ENCODE assay signal across 10 cellular contexts in genomic region chr12:85279449-85280137, GRCh38. TPM values are rescaled to one million over a fixed set of nuclear protein-coding genes. Genes with fewer than 3 reads are reported as not detected.
DNase-seq lines count a peak whose midpoint lies in the region; ATAC-seq and TF ChIP-seq lines count a peak whose summit lies in the region.
"Had no signal": no experiment of that assay in that cellular context is flagged by ENCODE, and none has a peak within 500 bp of the region (broad histone marks: within the 10 kb centered on the region; RNA-seq: fewer than 3 reads in every experiment).

No MANE protein-coding gene starts in this region.

- H3K27me3 ChIP-seq in colonic mucosa (peaks cover 58% of the 10 kb centered on the region), left lung (peaks cover 98 to 100% of the 10 kb centered on the region in 2 donors), tibial artery (peaks cover 0 to 26% of the 10 kb centered on the region in 2 donors)

- no peak overlapping the region for H3K27ac ChIP-seq in colonic mucosa
- no peak overlapping the region for H3K27ac ChIP-seq in left lung
- peak overlapping the region; percentile 31 to 58 for H3K27ac ChIP-seq in tibial artery

- TF ChIP-seq CTCF in colonic mucosa (IDR thresholded peaks at IDR 0.05) (no peak), left lung (IDR thresholded peaks at IDR 0.05) (no peak), tibial artery (IDR thresholded peaks at IDR 0.05) (no peak)

- H3K9me3 Mint-ChIP-seq in T-helper 2 cell treated with Interferon-gamma antibody and Interleukin-4, amounts not matched to agents 5 μg/mL and 100 μg/mL, for 36 hours: no peaks in the 10 kb centered on the region
- H3K9me3 Mint-ChIP-seq in activated CD4-positive, alpha-beta T cell treated with anti-CD3 and anti-CD28 coated beads, Interleukin-2, amount 10 ng/mL, durations not matched to agents 24 days and 14 days: peaks cover 12% of the 10 kb centered on the region

- no peaks in the 10 kb centered on the region for H3K36me3 ChIP-seq in colonic mucosa
- H3K36me3 ChIP-seq in left lung: no peaks in the 10 kb centered on the region
- H3K36me3 ChIP-seq in tibial artery: no peaks in the 10 kb centered on the region

- intact Hi-C loops in colonic mucosa (cut with DNase I) (no loop called here), left lung (cut with DNase I) (no loop called here), tibial artery (cut with DNase I; ENCODE audit: low total_unique reads) (no loop called here)
- intact Hi-C loops in activated CD4-positive, alpha-beta T cell treated with anti-CD3 and anti-CD28 coated beads, Interleukin-2, amount 10 ng/mL, durations not matched to agents 24 days and 14 days (cut with micrococcal nuclease): loop anchor here (2.0 kb wide), 1 partner anchor 369 kb away; no protein-coding TSS in a partner anchor

- H3K27me3 Mint-ChIP-seq in T-helper 2 cell treated with Interferon-gamma antibody and Interleukin-4, amounts not matched to agents 5 μg/mL and 100 μg/mL, for 36 hours (ENCODE audit: low read depth): peaks cover 62% of the 10 kb centered on the region
- peaks cover 61% of the 10 kb centered on the region for H3K27me3 Mint-ChIP-seq in activated CD4-positive, alpha-beta T cell treated with anti-CD3 and anti-CD28 coated beads, Interleukin-2, amount 10 ng/mL, durations not matched to agents 24 days and 14 days

- peak overlapping the region; percentile 36 for H3K27ac Mint-ChIP-seq in T-helper 2 cell treated with Interferon-gamma antibody and Interleukin-4, amounts not matched to agents 5 μg/mL and 100 μg/mL, for 36 hours
- H3K27ac Mint-ChIP-seq in activated CD4-positive, alpha-beta T cell treated with anti-CD3 and anti-CD28 coated beads, Interleukin-2, amount 10 ng/mL, durations not matched to agents 24 days and 14 days: no peak overlapping the region

- ATAC-seq in left lung: peak; percentile 23
- no peak for ATAC-seq in HG03159 (IDR thresholded peaks at IDR 0.05; ENCODE audit: unreplicated experiment)
- no peak for ATAC-seq in HG02852 (IDR thresholded peaks at IDR 0.05; ENCODE audit: unreplicated experiment)

- no peaks in the 10 kb centered on the region for H3K9me3 ChIP-seq in colonic mucosa
- no peaks in the 10 kb centered on the region for H3K9me3 ChIP-seq in left lung
- peaks cover 0 to 7% (median 0%) of the 10 kb centered on the region in 3 donors for H3K9me3 ChIP-seq in tibial artery

- H3K36me3 Mint-ChIP-seq in T-helper 2 cell treated with Interferon-gamma antibody and Interleukin-4, amounts not matched to agents 5 μg/mL and 100 μg/mL, for 36 hours (ENCODE audit: low read depth): no peaks in the 10 kb centered on the region
- no peaks in the 10 kb centered on the region for H3K36me3 Mint-ChIP-seq in activated CD4-positive, alpha-beta T cell treated with anti-CD3 and anti-CD28 coated beads, Interleukin-2, amount 10 ng/mL, durations not matched to agents 24 days and 14 days (ENCODE audit: low read depth)

- peak overlapping the region; percentile 75 for H3K4me3 Mint-ChIP-seq in T-helper 2 cell treated with Interferon-gamma antibody and Interleukin-4, amounts not matched to agents 5 μg/mL and 100 μg/mL, for 36 hours
- H3K4me3 Mint-ChIP-seq in activated CD4-positive, alpha-beta T cell treated with anti-CD3 and anti-CD28 coated beads, Interleukin-2, amount 10 ng/mL, durations not matched to agents 24 days and 14 days: no peak overlapping the region

- H3K4me1 ChIP-seq in colonic mucosa (no peaks in the 10 kb centered on the region), left lung (peaks cover 0 to 9% of the 10 kb centered on the region in 2 donors), tibial artery (peaks cover 0 to 19% (median 12%) of the 10 kb centered on the region in 4 donors)

- no peak for DNase-seq in T-helper 2 cell treated with Interferon-gamma antibody and Interleukin-4, amounts not matched to agents 5 μg/mL and 100 μg/mL, for 36 hours (ENCODE audit: low spot score)
- DNase-seq in T-helper 2 cell (no peak), colonic mucosa (no peak), left lung (peak in 1 of 2 donors; percentile 46), tibial artery (no peak)
- no peak for DNase-seq in activated CD4-positive, alpha-beta T cell treated with anti-CD3 and anti-CD28 coated beads, Interleukin-2, amount 10 ng/mL, durations not matched to agents 24 days and 14 days
- DNase-seq: anterior cingulate cortex had no signal

- no peak overlapping the region for H3K9ac ChIP-seq in colonic mucosa (ENCODE audit: low read depth in 2 of 2, low read length in 2 of 2)

- peak overlapping the region; percentile 32 for H3K4me3 ChIP-seq in colonic mucosa
- H3K4me3 ChIP-seq in left lung: peak overlapping the region in 1 of 2 donors; percentile 13
- H3K4me3 ChIP-seq in tibial artery: peak overlapping the region; percentile 51 to 65

- peaks cover 7% of the 10 kb centered on the region for H3K4me1 Mint-ChIP-seq in T-helper 2 cell treated with Interferon-gamma antibody and Interleukin-4, amounts not matched to agents 5 μg/mL and 100 μg/mL, for 36 hours (ENCODE audit: low read depth)
- H3K4me1 Mint-ChIP-seq in activated CD4-positive, alpha-beta T cell treated with anti-CD3 and anti-CD28 coated beads, Interleukin-2, amount 10 ng/mL, durations not matched to agents 24 days and 14 days: peaks cover 10% of the 10 kb centered on the region

RNA-seq across cellular contexts. Expression of gene ALX1, which starts 0.4 kb away (rescaled TPM):
- not detected for total RNA-seq in colonic mucosa
- total RNA-seq in left lung: not detected
- total RNA-seq in activated CD4-positive, alpha-beta T cell treated with anti-CD3 and anti-CD28 coated beads, Interleukin-2, amount 10 ng/mL, durations not matched to agents 24 days and 14 days: not detected in 2 replicates
- total RNA-seq: renal cortical epithelial cell had no signal

Comparison
In these comparisons a context has a peak if more than half of its experiments do, and no peak if none do; other contexts are left out.
1. H3K27ac ChIP-seq: peak in tibial artery (2 of 2); none in colonic mucosa (single experiment) and left lung (0 of 2).